In genomic region chr15:66765478-66766281, GRCh38 we compare ENCODE assay signal across 1 cellular context.
TF ChIP-seq lines count a peak whose summit lies in the region.

No MANE protein-coding gene starts in this region.

TF ChIP-seq in GM12878, 131 proteins besides CTCF, POLR2A, EP300 and RAD21 (continued from another document):
- TF ChIP-seq MTA2 (IDR thresholded peaks at IDR 0.05; ENCODE audit: low read depth) (peak; percentile 95), ZBTB11 (CRISPR knock-in tag; IDR thresholded peaks at IDR 0.05) (no peak), NR2C1 (IDR thresholded peaks at IDR 0.05) (no peak), EZH2 (IDR thresholded peaks at IDR 0.05; ENCODE audit: borderline replicate concordance, control insufficient read depth, low read depth, low read length) (no peak), BMI1 (IDR thresholded peaks at IDR 0.05; ENCODE audit: borderline replicate concordance) (0 out of 2 replicates have a peak, but pooled peaks have one; percentile 51), CUX1 (IDR thresholded peaks at IDR 0.05; ENCODE audit: insufficient replicate concordance, low read depth, low read length) (no peak), DPF2 (IDR thresholded peaks at IDR 0.05) (peak; percentile 83; the same call in 1 of the 2 replicates), FOXM1 (IDR thresholded peaks at IDR 0.05; ENCODE audit: low read depth, low read length) (no peak), BHLHE40 (IDR thresholded peaks at IDR 0.05; ENCODE audit: borderline replicate concordance in 1 of 2, low read depth in 2 of 2, low read length in 1 of 2) (peak; percentile 62 to 64), IKZF2 (IDR thresholded peaks at IDR 0.05) (peak; percentile 97 to 98), ZNF622 (IDR thresholded peaks at IDR 0.05) (no peak)
- TF ChIP-seq, protein P1, sequence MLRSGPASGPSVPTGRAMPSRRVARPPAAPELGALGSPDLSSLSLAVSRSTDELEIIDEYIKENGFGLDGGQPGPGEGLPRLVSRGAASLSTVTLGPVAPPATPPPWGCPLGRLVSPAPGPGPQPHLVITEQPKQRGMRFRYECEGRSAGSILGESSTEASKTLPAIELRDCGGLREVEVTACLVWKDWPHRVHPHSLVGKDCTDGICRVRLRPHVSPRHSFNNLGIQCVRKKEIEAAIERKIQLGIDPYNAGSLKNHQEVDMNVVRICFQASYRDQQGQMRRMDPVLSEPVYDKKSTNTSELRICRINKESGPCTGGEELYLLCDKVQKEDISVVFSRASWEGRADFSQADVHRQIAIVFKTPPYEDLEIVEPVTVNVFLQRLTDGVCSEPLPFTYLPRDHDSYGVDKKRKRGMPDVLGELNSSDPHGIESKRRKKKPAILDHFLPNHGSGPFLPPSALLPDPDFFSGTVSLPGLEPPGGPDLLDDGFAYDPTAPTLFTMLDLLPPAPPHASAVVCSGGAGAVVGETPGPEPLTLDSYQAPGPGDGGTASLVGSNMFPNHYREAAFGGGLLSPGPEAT (IDR thresholded peaks at IDR 0.05; ENCODE audit: low read depth) = peak; percentile 97
